Comparison of ENCODE assay signal across 9 cellular contexts in genomic region chr20:17875106-17875980, GRCh38.
DNase-seq lines count a peak whose midpoint lies in the region; ATAC-seq and TF ChIP-seq lines count a peak whose summit lies in the region.
"Had no signal": no experiment of that assay in that cellular context is flagged by ENCODE, and none has a peak within 500 bp of the region (broad histone marks: within the 10 kb centered on the region; RNA-seq: fewer than 3 reads in every experiment).

No MANE protein-coding gene starts in this region.

- H3K27ac Mint-ChIP-seq in type B pancreatic cell = peak overlapping the region; percentile 51
- H3K27ac Mint-ChIP-seq in activated T-helper 1 cell treated with anti-CD3 and anti-CD28 coated beads, Interleukin-12 subunit alpha, Interleukin-12 subunit beta, Interleukin-2, Interleukin-4 antibody, amounts not matched to agents 30 ng/mL and 10 ng/mL and 1 ng/mL, durations not matched to agents 14 hours and 24 hours and 36 hours = no peak overlapping the region
- H3K27ac Mint-ChIP-seq: activated B cell treated with CpG ODN at 0.5 μM for 24 hours had no signal

- DNase-seq in M059J (ENCODE audit: low read depth) = peak; percentile 90
- DNase-seq in dermis blood vessel endothelial cell = peak; percentile 37
- peak; percentile 76 for DNase-seq in medulla oblongata (ENCODE audit: extremely low spot score)
- no peak for DNase-seq in type B pancreatic cell (ENCODE audit: extremely low spot score, unreplicated experiment)
- DNase-seq in stimulated activated CD4-positive, alpha-beta T cell treated with anti-CD3 and anti-CD28 coated beads, Interleukin-2, amount 100 ng/mL, for 24 hours = no peak
- DNase-seq in activated T-helper 1 cell treated with anti-CD3 and anti-CD28 coated beads, Interleukin-12 subunit alpha, Interleukin-12 subunit beta, Interleukin-2, Interleukin-4 antibody, amounts not matched to agents 30 ng/mL and 10 ng/mL and 1 ng/mL, durations not matched to agents 14 hours and 24 hours and 36 hours (ENCODE audit: low spot score) = no peak
- no peak for DNase-seq in activated T-cell treated with anti-CD3 and anti-CD28 coated beads for 4 hours
- DNase-seq: activated B cell treated with CpG ODN at 0.5 μM for 24 hours had no signal

- ATAC-seq in GM19395 (IDR thresholded peaks at IDR 0.05; ENCODE audit: unreplicated experiment) = no peak

- H3K4me3 Mint-ChIP-seq in type B pancreatic cell = no peak overlapping the region
- no peak overlapping the region for H3K4me3 Mint-ChIP-seq in activated T-helper 1 cell treated with anti-CD3 and anti-CD28 coated beads, Interleukin-12 subunit alpha, Interleukin-12 subunit beta, Interleukin-2, Interleukin-4 antibody, amounts not matched to agents 30 ng/mL and 10 ng/mL and 1 ng/mL, durations not matched to agents 14 hours and 24 hours and 36 hours
- H3K4me3 Mint-ChIP-seq: activated B cell treated with CpG ODN at 0.5 μM for 24 hours had no signal

- peaks cover 4% of the 10 kb centered on the region for H3K9me3 Mint-ChIP-seq in type B pancreatic cell
- H3K9me3 Mint-ChIP-seq in activated T-helper 1 cell treated with anti-CD3 and anti-CD28 coated beads, Interleukin-12 subunit alpha, Interleukin-12 subunit beta, Interleukin-2, Interleukin-4 antibody, amounts not matched to agents 30 ng/mL and 10 ng/mL and 1 ng/mL, durations not matched to agents 14 hours and 24 hours and 36 hours = no peaks in the 10 kb centered on the region
- H3K9me3 Mint-ChIP-seq: activated B cell treated with CpG ODN at 0.5 μM for 24 hours had no signal

- peaks cover 3% of the 10 kb centered on the region for H3K27me3 Mint-ChIP-seq in type B pancreatic cell
- peaks cover 16% of the 10 kb centered on the region for H3K27me3 Mint-ChIP-seq in activated T-helper 1 cell treated with anti-CD3 and anti-CD28 coated beads, Interleukin-12 subunit alpha, Interleukin-12 subunit beta, Interleukin-2, Interleukin-4 antibody, amounts not matched to agents 30 ng/mL and 10 ng/mL and 1 ng/mL, durations not matched to agents 14 hours and 24 hours and 36 hours (ENCODE audit: insufficient read depth)

- peaks cover 56% of the 10 kb centered on the region for H3K4me1 Mint-ChIP-seq in type B pancreatic cell (ENCODE audit: unreplicated experiment)
- H3K4me1 Mint-ChIP-seq in activated T-helper 1 cell treated with anti-CD3 and anti-CD28 coated beads, Interleukin-12 subunit alpha, Interleukin-12 subunit beta, Interleukin-2, Interleukin-4 antibody, amounts not matched to agents 30 ng/mL and 10 ng/mL and 1 ng/mL, durations not matched to agents 14 hours and 24 hours and 36 hours (ENCODE audit: low read depth) = peaks cover 25% of the 10 kb centered on the region

- intact Hi-C loops in activated T-helper 1 cell treated with anti-CD3 and anti-CD28 coated beads, Interleukin-12 subunit alpha, Interleukin-12 subunit beta, Interleukin-2, Interleukin-4 antibody, amounts not matched to agents 30 ng/mL and 10 ng/mL and 1 ng/mL, durations not matched to agents 14 hours and 24 hours and 36 hours (cut with micrococcal nuclease) = no loop called here

- TF ChIP-seq CTCF in type B pancreatic cell (conservative IDR thresholded peaks at IDR 0.05) = no peak

- H3K36me3 Mint-ChIP-seq in type B pancreatic cell = no peaks in the 10 kb centered on the region
- no peaks in the 10 kb centered on the region for H3K36me3 Mint-ChIP-seq in activated T-helper 1 cell treated with anti-CD3 and anti-CD28 coated beads, Interleukin-12 subunit alpha, Interleukin-12 subunit beta, Interleukin-2, Interleukin-4 antibody, amounts not matched to agents 30 ng/mL and 10 ng/mL and 1 ng/mL, durations not matched to agents 14 hours and 24 hours and 36 hours (ENCODE audit: low read depth)

Comparison
In these comparisons a context has a peak if more than half of its experiments do, and no peak if none do; other contexts are left out.
1. DNase-seq: peak in M059J (single experiment), dermis blood vessel endothelial cell (single experiment) and medulla oblongata (single experiment); none in type B pancreatic cell (single experiment), stimulated activated CD4-positive, alpha-beta T cell treated with anti-CD3 and anti-CD28 coated beads, Interleukin-2, amount 100 ng/mL, for 24 hours (0 of 2), activated T-helper 1 cell treated with anti-CD3 and anti-CD28 coated beads, Interleukin-12 subunit alpha, Interleukin-12 subunit beta, Interleukin-2, Interleukin-4 antibody, amounts not matched to agents 30 ng/mL and 10 ng/mL and 1 ng/mL, durations not matched to agents 14 hours and 24 hours and 36 hours (single experiment) and activated T-cell treated with anti-CD3 and anti-CD28 coated beads for 4 hours (single experiment).